8 cellular contexts compared by ENCODE assay signal in the genomic region with DNA sequence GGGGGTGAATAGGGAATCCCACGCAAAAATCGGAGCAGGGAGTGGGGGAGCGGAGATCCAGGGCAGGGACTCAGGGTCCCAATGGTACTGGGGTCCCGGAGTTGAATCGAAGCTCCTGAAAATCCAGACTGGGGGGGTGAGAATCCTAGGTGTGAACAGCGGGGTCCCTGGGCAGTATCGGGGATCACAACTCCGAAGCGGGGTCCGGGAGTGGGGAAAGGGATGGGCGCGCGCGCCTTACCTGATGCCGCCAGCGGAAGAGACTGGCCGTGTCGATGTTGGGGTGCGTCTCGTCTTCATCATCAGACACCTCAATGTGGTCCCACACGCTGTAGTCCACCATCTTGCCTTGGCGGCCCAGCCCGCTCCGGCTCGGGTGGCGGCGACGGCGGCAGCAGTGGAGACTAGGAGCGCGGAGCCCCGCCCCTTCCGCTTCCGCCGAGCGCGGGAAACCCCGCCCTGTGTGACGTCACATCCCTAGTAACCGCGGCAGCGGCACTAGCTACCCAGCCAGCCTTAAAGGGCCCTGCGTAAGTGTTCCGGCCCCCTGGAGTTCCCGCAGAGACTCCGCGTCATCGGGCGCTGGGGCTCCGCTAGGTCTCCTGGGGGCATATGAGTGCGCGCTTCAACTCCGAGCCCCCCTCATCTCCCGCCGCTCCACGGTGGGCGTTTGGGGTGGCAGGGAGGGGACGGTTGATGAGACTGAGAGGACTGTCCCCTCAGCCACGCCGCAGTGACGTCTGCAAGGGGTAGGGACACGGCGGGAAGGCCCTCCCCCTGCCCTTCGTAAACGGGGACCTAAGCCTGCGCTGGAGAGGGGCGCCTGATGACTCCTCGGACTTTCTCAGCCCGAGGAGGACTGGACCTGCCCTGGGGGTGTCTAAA. TPM values are rescaled to one million over a fixed set of nuclear protein-coding genes. Genes with fewer than 3 reads are reported as not detected.
DNase-seq lines count a peak whose midpoint lies in the region; ATAC-seq and TF ChIP-seq lines count a peak whose summit lies in the region.

Gene CDC37, minus strand, starts transcription at position 406 of the 885 bp plus-strand sequence. Its CDS starts 63 bp downstream, at position 343.

- peaks cover 18% of the 10 kb centered on the region for H3K4me1 Mint-ChIP-seq in type B pancreatic cell (ENCODE audit: unreplicated experiment)

- H3K27me3 Mint-ChIP-seq in type B pancreatic cell = peaks cover 39% of the 10 kb centered on the region

- H3K4me3 ChIP-seq in GM12875 (ENCODE audit: low read depth, low read length) (peak within 1 kb of the TSS; percentile 86), adipocyte (ENCODE audit: low read length) (peak within 1 kb of the TSS; percentile 95)

- DNase-seq in NCI-H1436 treated with DMSO at 0.1 percent for 48 hours (lab: John Stamatoyannopoulos, UW) (peak; percentile 69), T follicular helper cell (ENCODE audit: low read depth) (peak; percentile 96), adipocyte (ENCODE audit: low read depth) (peak; percentile 99), cardiac septum (ENCODE audit: low spot score) (peak; percentile 99), posterior cingulate gyrus (peak; percentile 95 to 100 (median 98)), type B pancreatic cell (ENCODE audit: extremely low spot score, unreplicated experiment) (peak; percentile 99)

- TF ChIP-seq CTCF in GM12875 (IDR thresholded peaks at IDR 0.05; ENCODE audit: borderline replicate concordance, insufficient read depth, low read depth, low read length) (no peak), type B pancreatic cell (conservative IDR thresholded peaks at IDR 0.05) (no peak)

- H3K9me3 ChIP-seq in adipocyte (ENCODE audit: control insufficient read depth, low read length) = no peaks in the 10 kb centered on the region

- peak within 1 kb of the TSS; percentile 96 for H3K27ac Mint-ChIP-seq in type B pancreatic cell

- ATAC-seq in HG02798 (IDR thresholded peaks at IDR 0.05; ENCODE audit: poor library complexity, unreplicated experiment) = peak; percentile 85

- peaks cover 10% of the 10 kb centered on the region for H3K36me3 ChIP-seq in adipocyte (ENCODE audit: control insufficient read depth, insufficient read depth, low read length, severe bottlenecking)

- H3K36me3 Mint-ChIP-seq in type B pancreatic cell = no peaks in the 10 kb centered on the region

- H3K27me3 ChIP-seq in adipocyte (replicated peaks; ENCODE audit: control insufficient read depth, insufficient read depth, low read length) = peaks cover 3% of the 10 kb centered on the region

- no peaks in the 10 kb centered on the region for H3K9me3 Mint-ChIP-seq in type B pancreatic cell

- intact Hi-C loops in cardiac septum (cut with DNase I) = loop anchor here (2.0 to 5.0 kb wide), 3 partner anchors 71 to 164 kb away; partner anchors contain the start of genes CDKN2D, KEAP1, KRI1 and RAVER1
- intact Hi-C loops in posterior cingulate gyrus (cut with DNase I) = loop anchor here (2.0 kb wide), 1 partner anchor 169 kb away; no protein-coding TSS in a partner anchor

- H3K9ac ChIP-seq in adipocyte (ENCODE audit: low read length) = peak within 1 kb of the TSS; percentile 93

- peak within 1 kb of the TSS; percentile 95 for H3K4me3 Mint-ChIP-seq in type B pancreatic cell

- peaks cover 35% of the 10 kb centered on the region for H3K4me1 ChIP-seq in adipocyte (ENCODE audit: control insufficient read depth, insufficient read depth, low read length)

RNA-seq across cellular contexts. Expression of gene CDC37, which starts in this region (rescaled TPM):
- total RNA-seq in cardiac septum = 140 TPM
- total RNA-seq in type B pancreatic cell (ENCODE audit: low replicate concordance) = 125 and 126 TPM in 2 replicates

Comparison
In these comparisons a context has a peak if more than half of its experiments do, and no peak if none do; other contexts are left out.
1. Peak in every context shown above with its lines: DNase-seq, ATAC-seq and H3K4me3 ChIP-seq.